ENCODE assay signal across 22 cellular contexts in the genomic region with DNA sequence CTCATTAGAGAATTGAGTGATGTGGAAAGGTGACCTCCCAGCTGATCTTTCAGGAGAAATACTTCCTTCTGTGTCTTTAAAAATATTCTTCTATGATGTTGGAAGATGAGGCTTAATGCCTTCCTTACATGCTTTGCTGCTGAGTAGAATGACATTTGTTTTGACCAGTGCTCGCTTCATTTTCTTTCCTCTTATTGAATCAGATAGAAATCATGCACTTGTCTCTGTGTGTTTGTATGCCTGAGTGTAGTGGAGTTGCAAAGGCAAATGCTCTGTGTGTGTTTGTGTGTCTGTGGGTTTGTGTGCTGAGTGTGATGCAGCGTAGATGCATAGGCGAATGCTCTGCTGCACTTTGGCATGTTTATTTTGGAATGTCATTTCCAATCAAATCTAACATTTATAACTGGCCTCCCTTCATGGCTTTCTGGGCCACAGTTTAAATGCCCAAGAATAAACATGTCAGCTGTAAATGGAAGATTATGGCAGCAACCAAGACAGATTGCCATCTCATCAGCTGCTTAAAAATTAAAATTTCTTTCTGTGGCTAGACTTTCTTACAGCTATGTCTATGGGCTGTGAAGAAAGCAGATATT.
"Had no signal": no experiment of that assay in that cellular context is flagged by ENCODE, and none has a peak within 500 bp of the region (broad histone marks: within the 10 kb centered on the region; RNA-seq: fewer than 3 reads in every experiment).

No MANE protein-coding gene starts in this region.

- ATAC-seq: heart left ventricle; lower lobe of right lung; natural killer cell treated with Interleukin-12 subunit alpha and Interleukin-12 subunit beta and Interleukin-15 and Interleukin-18, amount 100 ng/mL, for 72 hours; psoas muscle; sciatic nerve; stimulated activated memory B cell treated with anti-CD40 and anti-IgM and Interleukin-4, amounts not matched to agents 10 μg/mL and 1 μg/mL and 100 μg/mL, for 72 hours had no signal

- H3K27ac Mint-ChIP-seq: memory B cell; natural killer cell treated with Interleukin-12 subunit alpha and Interleukin-12 subunit beta and Interleukin-15 and Interleukin-18, amount 100 ng/mL, for 72 hours; stimulated activated memory B cell treated with anti-CD40 and anti-IgM and Interleukin-4, amounts not matched to agents 10 μg/mL and 1 μg/mL and 100 μg/mL, for 72 hours; stimulated activated naive CD8-positive, alpha-beta T cell treated with anti-CD3 and anti-CD28 coated beads, Interleukin-15, Interleukin-2, amounts not matched to agents 100 ng/mL and 50 ng/mL, for 24 hours had no signal

- H3K9me3 ChIP-seq: lower lobe of right lung, neutrophil, psoas muscle, spleen, tibial artery, upper lobe of left lung, uterus had no signal

- H3K36me3 Mint-ChIP-seq: memory B cell; natural killer cell treated with Interleukin-12 subunit alpha and Interleukin-12 subunit beta and Interleukin-15 and Interleukin-18, amount 100 ng/mL, for 72 hours; stimulated activated memory B cell treated with anti-CD40 and anti-IgM and Interleukin-4, amounts not matched to agents 10 μg/mL and 1 μg/mL and 100 μg/mL, for 72 hours had no signal

- H3K4me1 Mint-ChIP-seq: memory B cell; stimulated activated memory B cell treated with anti-CD40 and anti-IgM and Interleukin-4, amounts not matched to agents 10 μg/mL and 1 μg/mL and 100 μg/mL, for 72 hours had no signal

- DNase-seq: cortex of kidney; dorsolateral prefrontal cortex; effector CD8-positive, alpha-beta T cell; heart left ventricle; hypothalamus; left ventricle myocardium inferior; lower lobe of right lung; midbrain; psoas muscle; spleen; stimulated activated CD4-positive, alpha-beta T cell treated with anti-CD3 and anti-CD28 coated beads, Interleukin-15, amount 100 ng/mL, for 24 hours; stimulated activated CD4-positive, alpha-beta T cell treated with anti-CD3 and anti-CD28 coated beads, Interleukin-1b, Interleukin-23, amount 100 ng/mL, for 48 hours; stimulated activated CD4-positive, alpha-beta T cell treated with anti-CD3 and anti-CD28 coated beads, Interleukin-4, amount 100 ng/mL, for 24 hours; tibial artery; upper lobe of left lung; uterus had no signal

- H3K27me3 Mint-ChIP-seq: memory B cell; stimulated activated memory B cell treated with anti-CD40 and anti-IgM and Interleukin-4, amounts not matched to agents 10 μg/mL and 1 μg/mL and 100 μg/mL, for 72 hours; stimulated activated naive CD8-positive, alpha-beta T cell treated with anti-CD3 and anti-CD28 coated beads, Interleukin-15, Interleukin-2, amounts not matched to agents 100 ng/mL and 50 ng/mL, for 24 hours had no signal

- H3K4me3 Mint-ChIP-seq: memory B cell; natural killer cell treated with Interleukin-12 subunit alpha and Interleukin-12 subunit beta and Interleukin-15 and Interleukin-18, amount 100 ng/mL, for 72 hours; stimulated activated memory B cell treated with anti-CD40 and anti-IgM and Interleukin-4, amounts not matched to agents 10 μg/mL and 1 μg/mL and 100 μg/mL, for 72 hours; stimulated activated naive CD8-positive, alpha-beta T cell treated with anti-CD3 and anti-CD28 coated beads, Interleukin-15, Interleukin-2, amounts not matched to agents 100 ng/mL and 50 ng/mL, for 24 hours had no signal

- H3K9me3 Mint-ChIP-seq: memory B cell; natural killer cell treated with Interleukin-12 subunit alpha and Interleukin-12 subunit beta and Interleukin-15 and Interleukin-18, amount 100 ng/mL, for 72 hours; stimulated activated memory B cell treated with anti-CD40 and anti-IgM and Interleukin-4, amounts not matched to agents 10 μg/mL and 1 μg/mL and 100 μg/mL, for 72 hours; stimulated activated naive CD8-positive, alpha-beta T cell treated with anti-CD3 and anti-CD28 coated beads, Interleukin-15, Interleukin-2, amounts not matched to agents 100 ng/mL and 50 ng/mL, for 24 hours had no signal

- H3K27me3 ChIP-seq: dorsolateral prefrontal cortex, heart left ventricle, neutrophil, spleen, tibial artery, upper lobe of left lung, uterus had no signal

- H3K27ac ChIP-seq: dorsolateral prefrontal cortex, heart left ventricle, left ventricle myocardium inferior, lower lobe of right lung, neutrophil, psoas muscle, spleen, tibial artery, upper lobe of left lung, uterus had no signal

- H3K36me3 ChIP-seq: heart left ventricle, left ventricle myocardium inferior, lower lobe of right lung, neutrophil, spleen, tibial artery, upper lobe of left lung, uterus had no signal

- H3K4me1 ChIP-seq: heart left ventricle, left ventricle myocardium inferior, lower lobe of right lung, psoas muscle, spleen, tibial artery, upper lobe of left lung, uterus had no signal

- H3K4me3 ChIP-seq: dorsolateral prefrontal cortex, heart left ventricle, left ventricle myocardium inferior, lower lobe of right lung, psoas muscle, spleen, tibial artery, upper lobe of left lung, uterus had no signal
